In genomic region chr14:96881713-96882112, GRCh38 we compare ENCODE assay signal across 20 cellular contexts.
A peak's percentile ranks its signal among the peaks of the same experiment; 100 is the strongest.
DNase-seq lines count a peak whose midpoint lies in the region; ATAC-seq and TF ChIP-seq lines count a peak whose summit lies in the region.
"Had no signal": no experiment of that assay in that cellular context is flagged by ENCODE, and none has a peak within 500 bp of the region (broad histone marks: within the 10 kb centered on the region; RNA-seq: fewer than 3 reads in every experiment).

No MANE protein-coding gene starts in this region.

- H3K27ac ChIP-seq in neural progenitor cell = no peak overlapping the region

- no peaks in the 10 kb centered on the region for H3K79me2 ChIP-seq in neural progenitor cell (ENCODE audit: low read depth)

- CTCF ChIA-PET in activated naive CD4-positive, alpha-beta T cell treated with anti-CD3 and anti-CD28 coated beads for 36 hours (lab: Charles Lee) = no interaction called here

- no peak for TF ChIP-seq CTCF in neural progenitor cell (IDR thresholded peaks at IDR 0.05)

- H3K4me3 Mint-ChIP-seq in neural progenitor cell = no peak overlapping the region
- H3K4me3 Mint-ChIP-seq in activated naive CD4-positive, alpha-beta T cell treated with anti-CD3 and anti-CD28 coated beads for 36 hours = no peak overlapping the region
- H3K4me3 Mint-ChIP-seq: central memory CD8-positive, alpha-beta T cell; nephron had no signal

- no peak overlapping the region for H3K4me3 ChIP-seq in neural progenitor cell
- H3K4me3 ChIP-seq: K562, lung had no signal

- no peaks in the 10 kb centered on the region for H3K9me3 ChIP-seq in neural progenitor cell (ENCODE audit: low read depth)

- no peaks in the 10 kb centered on the region for H3K27me3 ChIP-seq in neural progenitor cell

- peaks cover 30% of the 10 kb centered on the region for H3K36me3 Mint-ChIP-seq in neural progenitor cell
- H3K36me3 Mint-ChIP-seq in activated naive CD4-positive, alpha-beta T cell treated with anti-CD3 and anti-CD28 coated beads for 36 hours (ENCODE audit: low read depth) = peaks cover 35% of the 10 kb centered on the region

- H3K9me3 Mint-ChIP-seq in neural progenitor cell = peaks cover 12% of the 10 kb centered on the region
- peaks cover 6% of the 10 kb centered on the region for H3K9me3 Mint-ChIP-seq in activated naive CD4-positive, alpha-beta T cell treated with anti-CD3 and anti-CD28 coated beads for 36 hours
- H3K9me3 Mint-ChIP-seq: central memory CD8-positive, alpha-beta T cell had no signal

- H3K4me1 ChIP-seq in neural progenitor cell = peaks cover 8% of the 10 kb centered on the region

- no peak overlapping the region for H3K4me2 ChIP-seq in neural progenitor cell

- no peak overlapping the region for H3K27ac Mint-ChIP-seq in neural progenitor cell
- H3K27ac Mint-ChIP-seq in activated naive CD4-positive, alpha-beta T cell treated with anti-CD3 and anti-CD28 coated beads for 36 hours = no peak overlapping the region
- H3K27ac Mint-ChIP-seq: nephron had no signal

- intact Hi-C loops in activated naive CD4-positive, alpha-beta T cell treated with anti-CD3 and anti-CD28 coated beads for 36 hours (cut with micrococcal nuclease) = no loop called here

- peaks cover 7% of the 10 kb centered on the region for H3K4me1 Mint-ChIP-seq in neural progenitor cell
- H3K4me1 Mint-ChIP-seq in activated naive CD4-positive, alpha-beta T cell treated with anti-CD3 and anti-CD28 coated beads for 36 hours (ENCODE audit: low read depth) = no peaks in the 10 kb centered on the region
- H3K4me1 Mint-ChIP-seq: central memory CD8-positive, alpha-beta T cell; nephron had no signal

- no peaks in the 10 kb centered on the region for H3F3A ChIP-seq in neural progenitor cell (ENCODE audit: low read depth)

- no peak overlapping the region for H3K9ac ChIP-seq in neural progenitor cell

- no peak overlapping the region for H2AFZ ChIP-seq in neural progenitor cell (replicated peaks)

- H4K20me1 ChIP-seq in neural progenitor cell (ENCODE audit: low read depth) = no peaks in the 10 kb centered on the region

- DNase-seq in neural progenitor cell (ENCODE audit: low spot score) = no peak
- no peak for DNase-seq in activated gamma-delta T cell treated with Interleukin-2 at 50 U/mL for 16 hours
- no peak for DNase-seq in SW 1271 (lab: John Stamatoyannopoulos, UW)
- no peak for DNase-seq in activated naive CD4-positive, alpha-beta T cell treated with anti-CD3 and anti-CD28 coated beads for 36 hours
- DNase-seq: NCI-H1436; NCI-H510A; retina; stimulated activated CD4-positive, alpha-beta T cell treated with anti-CD3 and anti-CD28 coated beads, Interleukin-1b, Interleukin-23, amount 100 ng/mL, for 48 hours; T-helper 1 cell; trophoblast cell had no signal

- ATAC-seq in GM18907 (IDR thresholded peaks at IDR 0.05; ENCODE audit: unreplicated experiment) (peak; percentile 93), GM21723 (IDR thresholded peaks at IDR 0.05; ENCODE audit: unreplicated experiment) (peak; percentile 81), HG03064 (IDR thresholded peaks at IDR 0.05; ENCODE audit: low read depth, unreplicated experiment) (peak; percentile 92), HG03571 (IDR thresholded peaks at IDR 0.05; ENCODE audit: unreplicated experiment) (peak; percentile 91)
- ATAC-seq: activated CD4-positive, CD25-positive, alpha-beta regulatory T cell treated with anti-CD3 and anti-CD28 coated beads, Interleukin-2, amount 50 U/mL, for 24 hours; K562; Panc1 had no signal

- H3K36me3 ChIP-seq in neural progenitor cell = peaks cover 15% of the 10 kb centered on the region

- no peaks in the 10 kb centered on the region for H3K27me3 Mint-ChIP-seq in neural progenitor cell (ENCODE audit: insufficient read depth, low read depth)
- no peaks in the 10 kb centered on the region for H3K27me3 Mint-ChIP-seq in activated naive CD4-positive, alpha-beta T cell treated with anti-CD3 and anti-CD28 coated beads for 36 hours (ENCODE audit: low read depth)
- H3K27me3 Mint-ChIP-seq: central memory CD8-positive, alpha-beta T cell had no signal
